In the genomic region with DNA sequence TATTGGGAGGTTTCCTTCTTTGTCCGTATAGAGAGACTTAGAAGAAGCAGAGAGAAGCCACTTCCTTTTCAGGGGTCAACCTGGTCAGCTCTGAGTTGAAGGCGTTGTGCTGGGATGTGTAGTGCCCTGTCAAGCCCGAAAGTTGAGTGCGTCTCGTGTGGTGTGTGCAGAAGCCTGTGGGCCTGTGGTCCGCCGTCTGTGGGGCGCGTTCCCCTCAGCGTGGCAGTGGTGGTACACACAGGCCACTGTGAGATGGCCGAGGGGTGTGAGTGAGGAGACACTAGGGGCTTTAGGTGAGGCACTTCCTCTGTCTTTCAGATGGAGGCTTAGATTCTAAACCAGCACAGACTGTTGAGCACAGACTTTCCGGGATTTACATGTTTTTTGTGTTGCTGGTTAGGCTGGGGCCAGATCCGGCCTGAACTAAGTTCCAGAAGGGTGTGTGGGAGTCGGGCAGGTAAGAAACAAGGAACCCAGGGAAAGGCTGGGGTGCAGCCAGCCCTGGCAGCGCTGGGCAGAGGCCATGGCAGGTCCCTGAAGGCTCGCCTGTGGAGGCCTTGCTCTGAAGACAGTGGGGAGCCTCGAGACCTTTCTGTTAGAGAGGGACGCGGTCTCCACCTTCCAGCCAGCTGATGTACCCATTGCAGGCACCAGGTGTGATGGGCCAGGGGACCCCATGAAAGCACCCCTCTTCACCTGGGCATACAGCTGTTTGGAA, we compare ENCODE assay signal across 13 cellular contexts.
"Had no signal": no experiment of that assay in that cellular context is flagged by ENCODE, and none has a peak within 500 bp of the region (broad histone marks: within the 10 kb centered on the region; RNA-seq: fewer than 3 reads in every experiment).

No MANE protein-coding gene starts in this region.

- H3K9me3 Mint-ChIP-seq: activated CD4-positive, alpha-beta T cell treated with anti-CD3 and anti-CD28 coated beads, Interleukin-2, amount 10 ng/mL, durations not matched to agents 7 days and 5 days; activated naive CD8-positive, alpha-beta T cell treated with anti-CD3 and anti-CD28 coated beads, Interleukin-2, amount 50 U/mL, for 24 hours; mesothelial cell of epicardium had no signal

- ATAC-seq: activated naive CD8-positive, alpha-beta T cell treated with anti-CD3 and anti-CD28 coated beads, Interleukin-2, amount 50 U/mL, for 24 hours; SK-N-SH treated with all-trans-retinoic acid at 6 μM for 48 hours had no signal

- H3K4me3 Mint-ChIP-seq: activated CD4-positive, alpha-beta T cell treated with anti-CD3 and anti-CD28 coated beads, Interleukin-2, amount 10 ng/mL, durations not matched to agents 7 days and 5 days; activated naive CD8-positive, alpha-beta T cell treated with anti-CD3 and anti-CD28 coated beads, Interleukin-2, amount 50 U/mL, for 24 hours; mesothelial cell of epicardium had no signal

- H3K4me1 Mint-ChIP-seq: activated CD4-positive, alpha-beta T cell treated with anti-CD3 and anti-CD28 coated beads, Interleukin-2, amount 10 ng/mL, durations not matched to agents 7 days and 5 days; activated naive CD8-positive, alpha-beta T cell treated with anti-CD3 and anti-CD28 coated beads, Interleukin-2, amount 50 U/mL, for 24 hours; mesothelial cell of epicardium had no signal

- H3K27ac Mint-ChIP-seq: activated CD4-positive, alpha-beta T cell treated with anti-CD3 and anti-CD28 coated beads, Interleukin-2, amount 10 ng/mL, durations not matched to agents 7 days and 5 days; activated naive CD8-positive, alpha-beta T cell treated with anti-CD3 and anti-CD28 coated beads, Interleukin-2, amount 50 U/mL, for 24 hours; mesothelial cell of epicardium had no signal

- H3K27me3 Mint-ChIP-seq: activated CD4-positive, alpha-beta T cell treated with anti-CD3 and anti-CD28 coated beads, Interleukin-2, amount 10 ng/mL, durations not matched to agents 7 days and 5 days; activated naive CD8-positive, alpha-beta T cell treated with anti-CD3 and anti-CD28 coated beads, Interleukin-2, amount 50 U/mL, for 24 hours had no signal

- DNase-seq: activated CD4-positive, alpha-beta T cell treated with anti-CD3 and anti-CD28 coated beads, Interleukin-2, amount 10 ng/mL, durations not matched to agents 7 days and 5 days; activated CD4-positive, CD25-positive, alpha-beta regulatory T cell; activated effector memory CD4-positive, alpha-beta T cell treated with anti-CD3 and anti-CD28 coated beads, Interleukin-2, amount 50 U/mL, for 16 hours; activated naive CD8-positive, alpha-beta T cell treated with anti-CD3 and anti-CD28 coated beads, Interleukin-2, amount 50 U/mL, for 24 hours; activated T-cell treated with anti-CD3 and anti-CD28 coated beads, Interleukin-2, amount 50 U/mL, for 1 hour; effector memory CD4-positive, alpha-beta T cell; erythroblast; occipital lobe; stimulated activated CD4-positive, alpha-beta T cell treated with anti-CD3 and anti-CD28 coated beads, Interleukin-2, amount 100 ng/mL, for 48 hours; stimulated activated CD8-positive, alpha-beta memory T cell treated with anti-CD3 and anti-CD28 coated beads, Interleukin-4, amount 100 ng/mL, for 48 hours; tibial artery had no signal
